14 cellular contexts compared by ENCODE assay signal in genomic region chr1:116537898-116538297, GRCh38. TPM values are rescaled to one million over a fixed set of nuclear protein-coding genes. Genes with fewer than 3 reads are reported as not detected.
DNase-seq lines count a peak whose midpoint lies in the region; ATAC-seq, FAIRE-seq and TF ChIP-seq lines count a peak whose summit lies in the region.
"Had no signal": no experiment of that assay in that cellular context is flagged by ENCODE, and none has a peak within 500 bp of the region (broad histone marks: within the 10 kb centered on the region; RNA-seq: fewer than 3 reads in every experiment).

No MANE protein-coding gene starts in this region.

- no peaks in the 10 kb centered on the region for H4K20me1 ChIP-seq in OCI-LY3 (ENCODE audit: insufficient read depth, low read length)
- H4K20me1 ChIP-seq in GM12878 (ENCODE audit: control insufficient read depth, insufficient read depth), result no peaks in the 10 kb centered on the region
- H4K20me1 ChIP-seq in smooth muscle cell (ENCODE audit: low read depth), result no peaks in the 10 kb centered on the region

- H3K9ac ChIP-seq in OCI-LY3 (ENCODE audit: low read length), result peak overlapping the region; percentile 72; the same call in 1 of the 2 replicates
- no peak overlapping the region for H3K9ac ChIP-seq in GM12878 (ENCODE audit: control insufficient read depth, insufficient read depth, low read length)
- no peak overlapping the region for H3K9ac ChIP-seq in smooth muscle cell (ENCODE audit: low read depth)

- TF ChIP-seq POLR2A in GM12878 (IDR thresholded peaks at IDR 0.05; ENCODE audit: low read depth, low read length), result no peak

- H3K4me2 ChIP-seq in OCI-LY3 (ENCODE audit: low read length), result peak overlapping the region; percentile 45; the same call in 1 of the 2 replicates
- H3K4me2 ChIP-seq in GM12878 (ENCODE audit: control insufficient read depth, insufficient read depth), result no peak overlapping the region
- H3K4me2 ChIP-seq in smooth muscle cell, result no peak overlapping the region

- no peaks in the 10 kb centered on the region for H3K27me3 Mint-ChIP-seq in activated CD8-positive, alpha-beta memory T cell treated with anti-CD3 and anti-CD28 coated beads, Interleukin-2, amount 10 ng/mL, durations not matched to agents 7 days and 5 days

- RAD21 ChIA-PET in GM12878 (lab: Charles Lee; ENCODE audit: unreplicated experiment), result interaction anchor here (0.7 to 2.0 kb wide), 4 partner anchors 18 to 135 kb away, joined by 3 to 12 read pairs (median 4); no protein-coding TSS in a partner anchor

- no peak overlapping the region for H3K4me3 ChIP-seq in OCI-LY3 (ENCODE audit: low read length)
- no peak overlapping the region for H3K4me3 ChIP-seq in GM12878
- no peak overlapping the region for H3K4me3 ChIP-seq in smooth muscle cell
- H3K4me3 ChIP-seq: A549, gastroesophageal sphincter had no signal

- SMC1A ChIA-PET in GM12878 (lab: Charles Lee; ENCODE audit: uncharacterized antibody, unreplicated experiment), result interaction anchor here (0.5 to 11.4 kb wide), 7 partner anchors 14 to 1417 kb away, joined by 3 to 128 read pairs (median 25); no protein-coding TSS in a partner anchor

- H3K4me1 ChIP-seq in OCI-LY3 (ENCODE audit: low read length), result peaks cover 61% of the 10 kb centered on the region
- H3K4me1 ChIP-seq in GM12878 (ENCODE audit: control insufficient read depth, insufficient read depth, low read length), result peaks cover 44% of the 10 kb centered on the region
- H3K4me1 ChIP-seq in smooth muscle cell (ENCODE audit: low read depth), result no peaks in the 10 kb centered on the region
- H3K4me1 ChIP-seq: gastroesophageal sphincter had no signal

- in situ Hi-C loops in GM12878 (cut with MboI), result no loop called here

- peaks cover 75% of the 10 kb centered on the region for H3K36me3 Mint-ChIP-seq in activated CD8-positive, alpha-beta memory T cell treated with anti-CD3 and anti-CD28 coated beads, Interleukin-2, amount 10 ng/mL, durations not matched to agents 7 days and 5 days

- POLR2A ChIA-PET in GM12878 (lab: Charles Lee), result interaction anchor here (1.0 to 1.7 kb wide), 5 partner anchors 13 to 30 kb away, joined by 3 to 6 read pairs (median 5); no protein-coding TSS in a partner anchor

- no peaks in the 10 kb centered on the region for H3F3A ChIP-seq in smooth muscle cell (ENCODE audit: low read depth)

- peaks cover 68% of the 10 kb centered on the region for H3K4me1 Mint-ChIP-seq in activated CD8-positive, alpha-beta memory T cell treated with anti-CD3 and anti-CD28 coated beads, Interleukin-2, amount 10 ng/mL, durations not matched to agents 7 days and 5 days

- H3K9me3 ChIP-seq in OCI-LY3 (ENCODE audit: insufficient read depth, low read length), result no peaks in the 10 kb centered on the region
- H3K9me3 ChIP-seq in GM12878 (replicated peaks; ENCODE audit: control insufficient read depth, insufficient read depth, low read length), result no peaks in the 10 kb centered on the region; the same call in 1 of the 3 replicates
- no peaks in the 10 kb centered on the region for H3K9me3 ChIP-seq in smooth muscle cell (replicated peaks; ENCODE audit: low read depth)
- H3K9me3 ChIP-seq: A549, gastroesophageal sphincter had no signal

- H3K79me2 ChIP-seq in OCI-LY3 (ENCODE audit: low read length) (no peaks in the 10 kb centered on the region), GM12878 (ENCODE audit: control insufficient read depth, insufficient read depth, low read length) (peaks cover 52% of the 10 kb centered on the region), smooth muscle cell (ENCODE audit: low read depth) (no peaks in the 10 kb centered on the region)

- TF ChIP-seq EP300 in GM12878 (IDR thresholded peaks at IDR 0.05; ENCODE audit: borderline replicate concordance in 1 of 2, control insufficient read depth in 1 of 2, low read depth in 2 of 2, low read length in 2 of 2), result no peak

- TF ChIP-seq RAD21 in GM12878 (IDR thresholded peaks at IDR 0.05; ENCODE audit: insufficient read depth, low read depth, low read length), result no peak

- no peak for FAIRE-seq in GM12878 (lab: Jason Lieb, UNC)
- FAIRE-seq: A549 had no signal

- H2AFZ ChIP-seq in OCI-LY3 (ENCODE audit: low read depth, low read length), result no peak overlapping the region
- no peak overlapping the region for H2AFZ ChIP-seq in GM12878 (ENCODE audit: control insufficient read depth, low read depth, low read length)
- H2AFZ ChIP-seq in smooth muscle cell (ENCODE audit: low read depth), result no peak overlapping the region

- WGBS in GM12878 (ENCODE audit: insufficient coverage, insufficient replicate concordance, low lambda C conversion rate, missing lambda C conversion rate), result 86% methylated on average over 1 of the region's 1 CpG
- WGBS in smooth muscle cell (ENCODE audit: low lambda C conversion rate), result 97% methylated on average over 1 of the region's 1 CpG

- intact Hi-C loops in GM12878 (cut with micrococcal nuclease; ENCODE audit: unreplicated experiment), result loop anchor here (2.0 kb wide), 2 partner anchors 21 to 31 kb away; no protein-coding TSS in a partner anchor

- H3K27ac ChIP-seq in OCI-LY3 (ENCODE audit: low read length) (peak overlapping the region; percentile 96), GM12878 (ENCODE audit: control insufficient read depth, insufficient read depth) (peak overlapping the region; percentile 66; the same call in 1 of the 2 replicates), smooth muscle cell (ENCODE audit: low read depth) (peak overlapping the region; percentile 58)
- H3K27ac ChIP-seq: A549, gastroesophageal sphincter had no signal

- no peak for ATAC-seq in activated CD8-positive, alpha-beta memory T cell treated with anti-CD3 and anti-CD28 coated beads, Interleukin-2, amount 10 ng/mL, durations not matched to agents 7 days and 5 days
- ATAC-seq in GM12878 (no peak), HG02678 (IDR thresholded peaks at IDR 0.05; ENCODE audit: unreplicated experiment) (no peak)
- ATAC-seq: gastroesophageal sphincter had no signal

- H3K4me3 Mint-ChIP-seq in activated CD8-positive, alpha-beta memory T cell treated with anti-CD3 and anti-CD28 coated beads, Interleukin-2, amount 10 ng/mL, durations not matched to agents 7 days and 5 days, result no peak overlapping the region
- H3K4me3 Mint-ChIP-seq: H9 had no signal

- peak overlapping the region; percentile 91 for H3K27ac Mint-ChIP-seq in activated CD8-positive, alpha-beta memory T cell treated with anti-CD3 and anti-CD28 coated beads, Interleukin-2, amount 10 ng/mL, durations not matched to agents 7 days and 5 days
- H3K27ac Mint-ChIP-seq: H9 had no signal

- H3K9me3 Mint-ChIP-seq in activated CD8-positive, alpha-beta memory T cell treated with anti-CD3 and anti-CD28 coated beads, Interleukin-2, amount 10 ng/mL, durations not matched to agents 7 days and 5 days (ENCODE audit: low read depth), result peaks cover 3% of the 10 kb centered on the region
- H3K9me3 Mint-ChIP-seq: H9 had no signal

- no peak for TF ChIP-seq CTCF in OCI-LY3 (IDR thresholded peaks at IDR 0.05; ENCODE audit: low read depth, low read length)
- TF ChIP-seq CTCF in GM12878 (IDR thresholded peaks at IDR 0.05 in 2 of 3, conservative IDR thresholded peaks at IDR 0.05 in 1 of 3; ENCODE audit: control insufficient read depth in 2 of 3, extremely low read depth in 1 of 3, insufficient read depth in 1 of 3, low read depth in 3 of 3, low read length in 3 of 3), result no peak
- no peak for TF ChIP-seq CTCF in smooth muscle cell (IDR thresholded peaks at IDR 0.05; ENCODE audit: borderline replicate concordance, insufficient read depth, poor library complexity, severe bottlenecking)

- no peak for DNase-seq in activated CD8-positive, alpha-beta memory T cell treated with anti-CD3 and anti-CD28 coated beads, Interleukin-2, amount 10 ng/mL, durations not matched to agents 7 days and 5 days
- no peak for DNase-seq in activated CD8-positive, alpha-beta memory T cell treated with anti-CD3 and anti-CD28 coated beads, Interleukin-2, amount 50 U/mL, for 4 hours
- DNase-seq in GM12878 (ENCODE audit: low read depth, low spot score) (no peak), smooth muscle cell (lab: John Stamatoyannopoulos, UW; ENCODE audit: unreplicated experiment) (no peak), NCI-H1436 treated with DMSO at 0.1 percent for 48 hours (lab: John Stamatoyannopoulos, UW) (no peak), NCI-H748 (lab: John Stamatoyannopoulos, UW; ENCODE audit: unreplicated experiment) (no peak)
- DNase-seq: C1 segment of cervical spinal cord; H9; SHP77; stimulated activated CD4-positive, alpha-beta T cell treated with anti-CD3 and anti-CD28 coated beads, Interleukin-12 subunit alpha, Interleukin-12 subunit beta, amount 100 ng/mL, for 4 hours had no signal

- no TSS peak for BruUV-seq in GM12878 (replicated peaks; lab: Mats Ljungman, UMichigan)

- CTCF ChIA-PET in activated CD8-positive, alpha-beta memory T cell treated with anti-CD3 and anti-CD28 coated beads, Interleukin-2, amount 10 ng/mL, durations not matched to agents 7 days and 5 days (lab: Charles Lee), result interaction anchor here (0.7 to 2.0 kb wide), 5 partner anchors 19 to 52 kb away, joined by 3 to 5 read pairs (median 4); no protein-coding TSS in a partner anchor
- CTCF ChIA-PET in GM12878 (lab: Yijun Ruan, JAX), result interaction anchor here (1.1 to 1.9 kb wide), 6 partner anchors 19 to 398 kb away, joined by 3 to 7 read pairs (median 4); no protein-coding TSS in a partner anchor

- H3K27me3 ChIP-seq in OCI-LY3 (ENCODE audit: low read depth, low read length), result no peaks in the 10 kb centered on the region
- H3K27me3 ChIP-seq in GM12878 (replicated peaks in 1 of 2; ENCODE audit: control insufficient read depth in 2 of 2, insufficient read depth in 2 of 2, low read length in 1 of 2), result no peaks in the 10 kb centered on the region
- no peaks in the 10 kb centered on the region for H3K27me3 ChIP-seq in smooth muscle cell (ENCODE audit: low read depth)
- H3K27me3 ChIP-seq: gastroesophageal sphincter had no signal

- no peaks in the 10 kb centered on the region for H3K36me3 ChIP-seq in OCI-LY3 (replicated peaks; ENCODE audit: low read depth, low read length)
- peaks cover 21 to 61% of the 10 kb centered on the region in 2 experiments for H3K36me3 ChIP-seq in GM12878 (ENCODE audit: control insufficient read depth in 2 of 2, insufficient read depth in 2 of 2, low read length in 1 of 2)
- H3K36me3 ChIP-seq in smooth muscle cell (ENCODE audit: low read depth), result peaks cover 4% of the 10 kb centered on the region

RNA-seq across cellular contexts. Expression of gene CD58, which starts 32.9 kb away (rescaled TPM):
- 10 to 100 TPM; 54.0 to 56.9 TPM for total RNA-seq in activated CD8-positive, alpha-beta memory T cell treated with anti-CD3 and anti-CD28 coated beads, Interleukin-2, amount 10 ng/mL, durations not matched to agents 7 days and 5 days
- total RNA-seq in GM12878 (2013; cell fraction: nucleolus; rRNA removed), result 332 and 350 TPM in 2 replicates
- total RNA-seq in GM12878 (2014; rRNA removed) (105 and 127 TPM in 2 replicates), GM12878 (2014; rRNA removed; fragmentation: Illumina TruSeq; extraction: Trizol) (130 and 131 TPM in 2 replicates), GM12878 (2021) (67.7 and 70.4 TPM in 2 replicates), smooth muscle cell (38.5 and 43.8 TPM in 2 replicates)
- 53.2 TPM for polyA plus RNA-seq in GM12878 (2011; ENCODE audit: low read depth)
- polyA plus RNA-seq in GM12878 (2011; rRNA removed) (172 and 229 TPM in 2 replicates), GM12878 (2014; fragmentation: Illumina TruSeq; extraction: Trizol) (164 and 219 TPM in 2 replicates), GM12878 (2014; fragmentation: Nextera tagmentation; extraction: Ambion mirVana) (100 to 1,000 TPM; 110 to 125 TPM), GM12878 (2014; rRNA removed) (95.3 and 128 TPM in 2 replicates), GM12878 (2016; fragmentation: Nextera tagmentation; extraction: Ambion mirVana) (100 to 1,000 TPM; 241 to 252 TPM), smooth muscle cell (25.4 and 33.5 TPM in 2 replicates)
- 60.9 and 69.0 TPM in 2 replicates for polyA plus RNA-seq in GM12878 (2011; cell fraction: cytosol; rRNA removed)
- polyA plus RNA-seq in GM12878 (2011; cell fraction: nucleus; rRNA removed), result 101 and 112 TPM in 2 replicates
- 83.8 and 106 TPM in 2 replicates for polyA plus RNA-seq in GM12878 (2012)
- polyA minus RNA-seq in GM12878 (2011; rRNA and poly(A)+ RNA removed), result 56.7 and 124 TPM in 2 replicates
- polyA minus RNA-seq in GM12878 (2011; cell fraction: cytosol; rRNA and poly(A)+ RNA removed), result 24.1 and 29.8 TPM in 2 replicates
- 84.6 and 101 TPM in 2 replicates for polyA minus RNA-seq in GM12878 (2011; cell fraction: nucleus; rRNA and poly(A)+ RNA removed)
